8 cellular contexts compared by ENCODE assay signal in genomic region chr19:39405930-39406655, GRCh38. TPM values are rescaled to one million over a fixed set of nuclear protein-coding genes. Genes with fewer than 3 reads are reported as not detected.
A peak's percentile ranks its signal among the peaks of the same experiment; 100 is the strongest.
DNase-seq lines count a peak whose midpoint lies in the region; ATAC-seq, FAIRE-seq and TF ChIP-seq lines count a peak whose summit lies in the region.

No MANE protein-coding gene starts in this region.

- H3K27me3 ChIP-seq in OCI-LY1 (ENCODE audit: insufficient read depth, low read length) (no peaks in the 10 kb centered on the region), right atrium auricular region (no peaks in the 10 kb centered on the region)

- peaks cover 6% of the 10 kb centered on the region for H3K79me2 ChIP-seq in OCI-LY1 (ENCODE audit: insufficient read depth, low read length)

- peak overlapping the region; percentile 96 for H3K4me3 ChIP-seq in OCI-LY1 (ENCODE audit: low read depth, low read length, poor library complexity, severe bottlenecking)
- peak overlapping the region; percentile 86 to 89 for H3K4me3 ChIP-seq in right atrium auricular region

- peak; percentile 64 for DNase-seq in GDM1 (lab: John Stamatoyannopoulos, UW)
- DNase-seq in activated gamma-delta T cell (lab: John Stamatoyannopoulos, UW): peak; percentile 76
- DNase-seq in right atrium auricular region (ENCODE audit: low spot score): peak; percentile 59
- peak; percentile 68 to 81 for DNase-seq in stimulated activated CD4-positive, alpha-beta T cell treated with anti-CD3 and anti-CD28 coated beads, Interleukin-12 subunit alpha, Interleukin-12 subunit beta, amount 100 ng/mL, for 24 hours (ENCODE audit: low read depth in 2 of 2)
- no peak for DNase-seq in frontal cortex (ENCODE audit: low spot score in 2 of 2)
- DNase-seq in NCI-H187 (lab: John Stamatoyannopoulos, UW): no peak

- H3K9me2 ChIP-seq in OCI-LY1 (ENCODE audit: low read depth, low read length): no peaks in the 10 kb centered on the region

- H4K20me1 ChIP-seq in OCI-LY1 (ENCODE audit: insufficient read depth, low read length): no peaks in the 10 kb centered on the region

- FAIRE-seq in frontal cortex (lab: Jason Lieb, UNC): no peak

- H3K27ac ChIP-seq in OCI-LY1 (ENCODE audit: low read depth, low read length, poor library complexity, severe bottlenecking) (peak overlapping the region; percentile 96), right atrium auricular region (peak overlapping the region; percentile 99 to 100)

- H3K36me3 ChIP-seq in OCI-LY1 (ENCODE audit: insufficient read depth, low read length) (peaks cover 10% of the 10 kb centered on the region), right atrium auricular region (peaks cover 25% of the 10 kb centered on the region)

- no peak for TF ChIP-seq CTCF in OCI-LY1 (IDR thresholded peaks at IDR 0.05; ENCODE audit: low read length)
- TF ChIP-seq CTCF in right atrium auricular region (IDR thresholded peaks at IDR 0.05): no peak

- H3K9me3 ChIP-seq in OCI-LY1 (ENCODE audit: low read length): no peaks in the 10 kb centered on the region
- H3K9me3 ChIP-seq in right atrium auricular region: no peaks in the 10 kb centered on the region

- H3F3A ChIP-seq in OCI-LY1 (ENCODE audit: insufficient read depth, low read length): peaks cover 18% of the 10 kb centered on the region

- no peak for ATAC-seq in GM18907 (IDR thresholded peaks at IDR 0.05; ENCODE audit: unreplicated experiment)

- H2AFZ ChIP-seq in OCI-LY1 (ENCODE audit: low read length): no peak overlapping the region

- H3K9ac ChIP-seq in OCI-LY1 (ENCODE audit: low read length): peak overlapping the region; percentile 64

- peak overlapping the region; percentile 76 for H3K4me2 ChIP-seq in OCI-LY1 (ENCODE audit: low read length)

- H3K4me1 ChIP-seq in OCI-LY1 (ENCODE audit: insufficient read depth, low read length, severe bottlenecking): peaks cover 83% of the 10 kb centered on the region
- H3K4me1 ChIP-seq in right atrium auricular region: peaks cover 0 to 57% of the 10 kb centered on the region in 2 donors

RNA-seq across cellular contexts. Expression of gene ZFP36, which starts 0.6 kb away (rescaled TPM):
- total RNA-seq in right atrium auricular region (100 to 1,000 TPM; 107 to 202 TPM), frontal cortex (0.41 TPM)

RNA-seq across cellular contexts. Expression of gene PLEKHG2, which starts 6.4 kb away (rescaled TPM):
- 10 to 100 TPM in 1 of 2 donors, 1 to 10 TPM in 1; 7.5 to 12.0 TPM for total RNA-seq in right atrium auricular region
- total RNA-seq in frontal cortex: 17.5 TPM

RNA-seq across cellular contexts. Expression of gene MED29, which starts 14.9 kb away (rescaled TPM):
- total RNA-seq in right atrium auricular region (10 to 100 TPM; 29.9 to 32.3 TPM), frontal cortex (9.8 TPM)

RNA-seq across cellular contexts. Expression of gene PAF1, which starts 15.2 kb away (rescaled TPM):
- total RNA-seq in right atrium auricular region: 10 to 100 TPM; 34.8 to 54.3 TPM
- 36.7 TPM for total RNA-seq in frontal cortex

RNA-seq across cellular contexts. Expression of gene RPS16, which starts 29.7 kb away (rescaled TPM):
- total RNA-seq in right atrium auricular region (1,000 to 10,000 TPM; 1,032 to 1,330 TPM), frontal cortex (59.1 TPM)

Comparison
In these comparisons a context has a peak if more than half of its experiments do, and no peak if none do; other contexts are left out.
1. DNase-seq: peak in GDM1 (single experiment), activated gamma-delta T cell (single experiment), right atrium auricular region (single experiment) and stimulated activated CD4-positive, alpha-beta T cell treated with anti-CD3 and anti-CD28 coated beads, Interleukin-12 subunit alpha, Interleukin-12 subunit beta, amount 100 ng/mL, for 24 hours (2 of 2); none in frontal cortex (0 of 2) and NCI-H187 (0 of 2).
2. RNA of gene ZFP36, which starts 0.6 kb away (total RNA-seq): 107 to 202 TPM in right atrium auricular region; 0.41 TPM in frontal cortex (single experiment); every median in the first group is over 10 times any median in the second.